ENCODE assay signal across 12 cellular contexts in genomic region chr1:75745276-75745675, GRCh38. TPM values are rescaled to one million over a fixed set of nuclear protein-coding genes. Genes with fewer than 3 reads are reported as not detected.
A peak's percentile ranks its signal among the peaks of the same experiment; 100 is the strongest.
DNase-seq lines count a peak whose midpoint lies in the region; ATAC-seq, FAIRE-seq and TF ChIP-seq lines count a peak whose summit lies in the region.
"Had no signal": no experiment of that assay in that cellular context is flagged by ENCODE, and none has a peak within 500 bp of the region (broad histone marks: within the 10 kb centered on the region; RNA-seq: fewer than 3 reads in every experiment).

No MANE protein-coding gene starts in this region.

- CTCF ChIA-PET in WTC11 (lab: Charles Lee), result interaction anchor here (0.6 kb wide), 1 partner anchor 35 kb away, joined by 3 read pairs; no protein-coding TSS in a partner anchor

- intact Hi-C loops in lower leg skin (cut with DNase I; ENCODE audit: low total_unique reads), result no loop called here

- FAIRE-seq in HTR-8/SVneo (lab: Jason Lieb, UNC), result no peak
- FAIRE-seq: endometrium, keratinocyte had no signal

- no peak for TF ChIP-seq POLR2A in lower leg skin (IDR thresholded peaks at IDR 0.05)

- WGBS in lower leg skin, 2 donors, result 51 to 81% methylated on average over 4 of the region's 4 CpGs

- H3K4me1 Mint-ChIP-seq in WTC11, result no peaks in the 10 kb centered on the region

- POLR2A ChIA-PET in WTC11 (lab: Charles Lee), result no interaction called here

- no peak for TF ChIP-seq CTCF in lower leg skin (IDR thresholded peaks at IDR 0.05)
- no peak for TF ChIP-seq CTCF in WTC11 (IDR thresholded peaks at IDR 0.05)

- no peak overlapping the region for H3K27ac ChIP-seq in epithelial cell of prostate
- H3K27ac ChIP-seq: psoas muscle had no signal

- no peaks in the 10 kb centered on the region for H3K27me3 Mint-ChIP-seq in WTC11 (ENCODE audit: low read depth)
- H3K27me3 Mint-ChIP-seq: activated naive CD8-positive, alpha-beta T cell treated with anti-CD3 and anti-CD28 coated beads for 36 hours had no signal

- H3K36me3 Mint-ChIP-seq in WTC11, result peaks cover 14% of the 10 kb centered on the region; the same call in 1 of the 2 replicates

- peak; percentile 90 for ATAC-seq in GM18868 (IDR thresholded peaks at IDR 0.05; ENCODE audit: unreplicated experiment)
- peak; percentile 42 for ATAC-seq in HG02571 (IDR thresholded peaks at IDR 0.05; ENCODE audit: unreplicated experiment)
- ATAC-seq in HG03469 (IDR thresholded peaks at IDR 0.05; ENCODE audit: unreplicated experiment), result peak; percentile 79
- ATAC-seq in WTC11, result no peak
- ATAC-seq: psoas muscle had no signal

- H3K4me3 Mint-ChIP-seq in WTC11, result no peak overlapping the region
- H3K4me3 Mint-ChIP-seq: activated naive CD8-positive, alpha-beta T cell treated with anti-CD3 and anti-CD28 coated beads for 36 hours had no signal

- H3K9me3 Mint-ChIP-seq in WTC11, result no peaks in the 10 kb centered on the region
- H3K9me3 Mint-ChIP-seq: activated naive CD8-positive, alpha-beta T cell treated with anti-CD3 and anti-CD28 coated beads for 36 hours had no signal

- no peak overlapping the region for H3K27ac Mint-ChIP-seq in WTC11
- H3K27ac Mint-ChIP-seq: activated naive CD8-positive, alpha-beta T cell treated with anti-CD3 and anti-CD28 coated beads for 36 hours had no signal

- no peak overlapping the region for H3K4me3 ChIP-seq in lower leg skin (ENCODE audit: low read depth, poor library complexity, severe bottlenecking)
- H3K4me3 ChIP-seq: psoas muscle had no signal

- peak; percentile 5 for DNase-seq in epithelial cell of prostate (ENCODE audit: low read depth, low spot score)
- DNase-seq in lower leg skin (ENCODE audit: low spot score in 2 of 2), result no peak
- DNase-seq in HTR-8/SVneo (ENCODE audit: insufficient read length, low spot score), result no peak
- DNase-seq in iPS-NIHi11 (ENCODE audit: low spot score), result no peak
- DNase-seq in WTC11 (ENCODE audit: low spot score), result no peak
- DNase-seq: activated naive CD8-positive, alpha-beta T cell treated with anti-CD3 and anti-CD28 coated beads for 36 hours; psoas muscle had no signal

TF ChIP-seq in WTC11, 78 proteins besides CTCF, POLR2A, EP300 and RAD21:
- TF ChIP-seq ZMAT4 (CRISPR knock-in tag; IDR thresholded peaks at IDR 0.05) (no peak), MLX (CRISPR knock-in tag; IDR thresholded peaks at IDR 0.05) (no peak), FOXK1 (CRISPR knock-in tag; IDR thresholded peaks at IDR 0.05) (no peak), SMAD4 (CRISPR knock-in tag; IDR thresholded peaks at IDR 0.05) (no peak), E2F5 (CRISPR knock-in tag; IDR thresholded peaks at IDR 0.05) (no peak), NFATC4 (CRISPR knock-in tag; IDR thresholded peaks at IDR 0.05) (no peak), USF1 (CRISPR knock-in tag; IDR thresholded peaks at IDR 0.05) (no peak), ATF1 (CRISPR knock-in tag; IDR thresholded peaks at IDR 0.05) (no peak), ETV6 (CRISPR knock-in tag; IDR thresholded peaks at IDR 0.05) (no peak), MYBL2 (CRISPR knock-in tag; IDR thresholded peaks at IDR 0.05) (no peak)
- TF ChIP-seq, protein P1, sequence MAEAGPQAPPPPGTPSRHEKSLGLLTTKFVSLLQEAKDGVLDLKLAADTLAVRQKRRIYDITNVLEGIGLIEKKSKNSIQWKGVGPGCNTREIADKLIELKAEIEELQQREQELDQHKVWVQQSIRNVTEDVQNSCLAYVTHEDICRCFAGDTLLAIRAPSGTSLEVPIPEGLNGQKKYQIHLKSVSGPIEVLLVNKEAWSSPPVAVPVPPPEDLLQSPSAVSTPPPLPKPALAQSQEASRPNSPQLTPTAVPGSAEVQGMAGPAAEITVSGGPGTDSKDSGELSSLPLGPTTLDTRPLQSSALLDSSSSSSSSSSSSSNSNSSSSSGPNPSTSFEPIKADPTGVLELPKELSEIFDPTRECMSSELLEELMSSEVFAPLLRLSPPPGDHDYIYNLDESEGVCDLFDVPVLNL (CRISPR knock-in tag; IDR thresholded peaks at IDR 0.05; ENCODE audit: borderline replicate concordance, low read depth), result no peak
TF ChIP-seq in WTC11: peak in this region for 0.

RNA-seq across cellular contexts. Expression of gene ACADM, which starts 20.8 kb away (rescaled TPM):
- 10 to 100 TPM; 19.4 to 47.0 (median 33.2) TPM for total RNA-seq in lower leg skin
- total RNA-seq in WTC11 (2021), result 36.6 to 37.9 TPM (median 37.6 TPM) in 3 replicates

RNA-seq across cellular contexts. Expression of gene RABGGTB, which starts 40.8 kb away (rescaled TPM):
- total RNA-seq in lower leg skin (10 to 100 TPM; 36.5 to 48.9 (median 44.3) TPM), WTC11 (2021) (102 to 139 TPM (median 112 TPM) in 3 replicates)

RNA-seq across cellular contexts. Expression of gene MSH4, which starts 51.4 kb away (rescaled TPM):
- total RNA-seq in lower leg skin, result under 1 TPM in 1 of 4 donors, not detected in 3; 0.39 TPM
- total RNA-seq in WTC11 (2021), result 0.27 to 0.33 TPM (median 0.30 TPM) in 3 replicates
